ENCODE assay signal across 8 cellular contexts in genomic region chr16:25257504-25257955, GRCh38. TPM values are rescaled to one million over a fixed set of nuclear protein-coding genes. Genes with fewer than 3 reads are reported as not detected.
DNase-seq lines count a peak whose midpoint lies in the region; ATAC-seq and TF ChIP-seq lines count a peak whose summit lies in the region.

Gene ZKSCAN2, minus strand, starts transcription at chr16:25257845. Its CDS starts 718 bp downstream, at chr16:25257127.

- no peaks in the 10 kb centered on the region for H3K27me3 ChIP-seq in BJ (ENCODE audit: control insufficient read depth, insufficient read depth, low read length)

- ATAC-seq in GM19035 (IDR thresholded peaks at IDR 0.05; ENCODE audit: unreplicated experiment): peak; percentile 85
- peak; percentile 88 for ATAC-seq in HG03280 (IDR thresholded peaks at IDR 0.05; ENCODE audit: unreplicated experiment)

- H3K4me3 ChIP-seq in BJ (ENCODE audit: low read depth, low read length): peak within 1 kb of the TSS; percentile 71

- H3K36me3 ChIP-seq in BJ (ENCODE audit: control insufficient read depth, insufficient read depth, low read length): peaks cover 5% of the 10 kb centered on the region

- POLR2A ChIA-PET in BJ (lab: Charles Lee): no interaction called here

- CTCF ChIA-PET in BJ (lab: Yijun Ruan, JAX): interaction anchor here (1.3 kb wide), 1 partner anchor 15 kb away, joined by 3 read pairs; no protein-coding TSS in a partner anchor

- TF ChIP-seq CTCF in BJ (IDR thresholded peaks at IDR 0.05; ENCODE audit: insufficient read depth, low read depth, low read length): no peak

- DNase-seq in BJ (ENCODE audit: low read depth): peak; percentile 37
- peak; percentile 69 for DNase-seq in NCI-H748 treated with DMSO at 0.1 percent for 48 hours (lab: John Stamatoyannopoulos, UW)
- peak; percentile 30 to 64 for DNase-seq in activated CD8-positive, alpha-beta memory T cell treated with anti-CD3 and anti-CD28 coated beads for 1 hour (ENCODE audit: extremely low read depth in 1 of 2, low read depth in 1 of 2)
- peak; percentile 63 for DNase-seq in effector CD4-positive, alpha-beta T cell
- peak; percentile 89 for DNase-seq in medulla oblongata (ENCODE audit: extremely low spot score)
- DNase-seq in stimulated activated CD4-positive, alpha-beta T cell treated with anti-CD3 and anti-CD28 coated beads, TNF-alpha, amount 100 ng/mL, for 48 hours (ENCODE audit: low read depth in 3 of 3): peak; percentile 65 to 86 (median 77)

RNA-seq across cellular contexts. Expression of gene ZKSCAN2, which starts in this region (rescaled TPM):
- polyA plus RNA-seq in BJ (2011; rRNA removed): 1.4 and 1.8 TPM in 2 replicates
- polyA minus RNA-seq in BJ (2011; rRNA and poly(A)+ RNA removed): 4.5 and 5.5 TPM in 2 replicates

Comparison
In these comparisons a context has a peak if more than half of its experiments do, and no peak if none do; other contexts are left out.
1. Peak in every context shown above with its lines: DNase-seq, ATAC-seq and H3K4me3 ChIP-seq.
2. DNase-seq: peak in every context shown above with its lines; median percentile 89 in medulla oblongata; 77 in stimulated activated CD4-positive, alpha-beta T cell treated with anti-CD3 and anti-CD28 coated beads, TNF-alpha, amount 100 ng/mL, for 48 hours; 69 in NCI-H748 treated with DMSO at 0.1 percent for 48 hours; 63 in effector CD4-positive, alpha-beta T cell; 47 in activated CD8-positive, alpha-beta memory T cell treated with anti-CD3 and anti-CD28 coated beads for 1 hour; 37 in BJ.